ENCODE assay signal across 21 cellular contexts in the genomic region with DNA sequence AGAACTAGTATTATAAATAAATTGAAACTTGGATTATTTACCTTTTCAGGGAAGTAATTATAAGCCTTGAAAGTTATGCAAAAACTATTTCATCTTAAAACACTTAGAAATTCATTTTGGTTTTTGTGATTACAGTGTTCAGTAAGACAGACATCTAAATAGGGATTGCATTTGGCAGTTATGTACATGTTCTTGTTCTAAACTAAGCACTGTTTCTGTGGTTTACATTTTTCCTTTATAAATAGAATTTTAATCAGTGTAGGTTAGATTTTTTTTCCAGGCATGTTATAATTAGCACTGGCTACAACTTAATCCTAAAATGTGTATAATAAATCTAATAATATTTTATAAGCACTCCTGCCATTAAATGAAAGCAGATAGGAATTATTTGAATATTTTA.
"Had no signal": no experiment of that assay in that cellular context is flagged by ENCODE, and none has a peak within 500 bp of the region (broad histone marks: within the 10 kb centered on the region; RNA-seq: fewer than 3 reads in every experiment).

No MANE protein-coding gene starts in this region.

- H3K9ac ChIP-seq: parathyroid adenoma had no signal

- ATAC-seq: effector memory CD8-positive, alpha-beta T cell; naive thymus-derived CD8-positive, alpha-beta T cell; stimulated activated memory B cell treated with anti-CD40 and anti-IgM and Interleukin-4, amounts not matched to agents 10 μg/mL and 1 μg/mL and 100 μg/mL, for 72 hours; stimulated activated naive CD8-positive, alpha-beta T cell treated with anti-CD3 and anti-CD28 coated beads, Interleukin-15, amount 100 ng/mL, for 72 hours had no signal

- H3K36me3 ChIP-seq: thyroid gland, upper lobe of right lung had no signal

- H3K4me3 ChIP-seq: coronary artery, smooth muscle cell, thyroid gland, upper lobe of right lung had no signal

- H3K27ac ChIP-seq: parathyroid adenoma, thyroid gland, upper lobe of right lung had no signal

- H3K9me3 ChIP-seq: thyroid gland, upper lobe of right lung had no signal

- H3K27me3 ChIP-seq: thyroid gland, upper lobe of right lung had no signal

- DNase-seq: activated CD4-positive, alpha-beta T cell treated with anti-CD3 and anti-CD28 coated beads for 48 hours; activated CD4-positive, alpha-beta T cell treated with anti-CD3 and anti-CD28 coated beads, Interleukin-2, amount 50 U/mL, for 48 hours; activated CD8-positive, alpha-beta memory T cell treated with anti-CD3 and anti-CD28 coated beads for 24 hours; activated effector memory CD4-positive, alpha-beta T cell treated with Interleukin-2 at 50 U/mL for 16 hours; activated naive CD4-positive, alpha-beta T cell treated with Interleukin-2 at 50 U/mL for 16 hours; effector memory CD8-positive, alpha-beta T cell; erythroblast; islet precursor cell; naive thymus-derived CD8-positive, alpha-beta T cell; occipital lobe; stimulated activated CD4-positive, alpha-beta T cell treated with anti-CD3 and anti-CD28 coated beads, Interleukin-1b, Interleukin-23, amount 100 ng/mL, for 48 hours; stimulated activated CD4-positive, alpha-beta T cell treated with anti-CD3 and anti-CD28 coated beads, Interleukin-4, amount 100 ng/mL, for 4 hours; stimulated activated CD8-positive, alpha-beta memory T cell treated with anti-CD3 and anti-CD28 coated beads, Interleukin-4, amount 100 ng/mL, for 48 hours; stimulated activated naive CD8-positive, alpha-beta T cell treated with anti-CD3 and anti-CD28 coated beads, Interleukin-15, amount 100 ng/mL, for 72 hours; T-helper 1 cell; thyroid gland; upper lobe of right lung had no signal
